ENCODE assay signal across 14 cellular contexts in genomic region chr18:49767111-49768050, GRCh38. TPM values are rescaled to one million over a fixed set of nuclear protein-coding genes. Genes with fewer than 3 reads are reported as not detected.
DNase-seq lines count a peak whose midpoint lies in the region; ATAC-seq and TF ChIP-seq lines count a peak whose summit lies in the region.
"Had no signal": no experiment of that assay in that cellular context is flagged by ENCODE, and none has a peak within 500 bp of the region (broad histone marks: within the 10 kb centered on the region; RNA-seq: fewer than 3 reads in every experiment).

No MANE protein-coding gene starts in this region.

- peak; percentile 13 for ATAC-seq in left colon
- ATAC-seq in HG03108 (IDR thresholded peaks at IDR 0.05; ENCODE audit: unreplicated experiment), result no peak
- no peak for ATAC-seq in HG03457 (IDR thresholded peaks at IDR 0.05; ENCODE audit: unreplicated experiment)

- H3K4me3 ChIP-seq in SJCRH30 (no peak overlapping the region), osteoblast (ENCODE audit: insufficient read depth, low read length) (no peak overlapping the region)
- H3K4me3 ChIP-seq: K562 had no signal

- TF ChIP-seq CTCF in osteoblast (IDR thresholded peaks at IDR 0.05; ENCODE audit: extremely low read depth, low read depth, low read length), result no peak

- no peaks in the 10 kb centered on the region for H3K79me2 ChIP-seq in osteoblast (ENCODE audit: insufficient read depth, low read length)

- no peaks in the 10 kb centered on the region for H4K20me1 ChIP-seq in osteoblast (ENCODE audit: insufficient read depth, low read length)

- DNase-seq in DMS 273 (lab: John Stamatoyannopoulos, UW; ENCODE audit: unreplicated experiment) (peak; percentile 18), DMS 273 treated with DMSO at 0.1 percent for 48 hours (lab: John Stamatoyannopoulos, UW) (no peak), SJCRH30 (peak; percentile 42 to 50), left colon (peak in 1 of 2 donors; percentile 14), osteoblast (ENCODE audit: insufficient read length, low spot score, missing footprints) (peak; percentile 69), GF-D8 (lab: John Stamatoyannopoulos, UW) (no peak)
- DNase-seq: CD4-positive, alpha-beta T cell; NCI-H1105; NCI-H2081; SHP77 treated with DMSO at 0.1 percent for 48 hours had no signal

- no peak overlapping the region for H3K4me2 ChIP-seq in osteoblast (ENCODE audit: insufficient read depth, low read length)

- H3K36me3 ChIP-seq in SJCRH30, result no peaks in the 10 kb centered on the region
- H3K36me3 ChIP-seq in osteoblast (ENCODE audit: insufficient read depth, low read length), result no peaks in the 10 kb centered on the region

- no peaks in the 10 kb centered on the region for H3K27me3 ChIP-seq in SJCRH30
- H3K27me3 ChIP-seq in osteoblast (ENCODE audit: insufficient read depth, low read length), result no peaks in the 10 kb centered on the region

- no peak overlapping the region for H2AFZ ChIP-seq in osteoblast (ENCODE audit: low read length)

- H3K27ac ChIP-seq in SJCRH30, result no peak overlapping the region
- no peak overlapping the region for H3K27ac ChIP-seq in osteoblast (ENCODE audit: low read depth, low read length)
- H3K27ac ChIP-seq: 22Rv1 had no signal

- H3K9me3 ChIP-seq in SJCRH30 (replicated peaks) (no peaks in the 10 kb centered on the region), osteoblast (ENCODE audit: low read depth, low read length) (no peaks in the 10 kb centered on the region)

- intact Hi-C loops in left colon (cut with DNase I, micrococcal nuclease), result no loop called here

- H3K4me1 ChIP-seq in SJCRH30 (peaks cover 9% of the 10 kb centered on the region; the same call in 1 of the 2 replicates), osteoblast (ENCODE audit: insufficient read depth, low read length) (no peaks in the 10 kb centered on the region)

RNA-seq across cellular contexts. Expression of gene ACAA2, which starts 46.0 kb away (rescaled TPM):
- total RNA-seq in SJCRH30 (2014; rRNA removed; shearing (Covaris generic)), result 126 and 133 TPM in 2 replicates
- total RNA-seq in left colon (100 to 1,000 TPM; 295 to 358 TPM), osteoblast (52.8 and 60.7 TPM in 2 replicates)

Comparison
In these comparisons a context has a peak if more than half of its experiments do, and no peak if none do; other contexts are left out.
1. DNase-seq: peak in DMS 273 (single experiment), SJCRH30 (2 of 2) and osteoblast (single experiment); none in DMS 273 treated with DMSO at 0.1 percent for 48 hours (single experiment) and GF-D8 (single experiment).